9 cellular contexts compared by ENCODE assay signal in genomic region chrX:153705411-153706060, GRCh38. TPM values are rescaled to one million over a fixed set of nuclear protein-coding genes. Genes with fewer than 3 reads are reported as not detected.
DNase-seq lines count a peak whose midpoint lies in the region; ATAC-seq, FAIRE-seq and TF ChIP-seq lines count a peak whose summit lies in the region.
"Not testable (repeated sequence)": the region's sequence is repeated elsewhere in the genome, so short reads cannot be mapped to it uniquely, and the experiment has no call there.
"Had no signal": no experiment of that assay in that cellular context is flagged by ENCODE, and none has a peak within 500 bp of the region (broad histone marks: within the 10 kb centered on the region; RNA-seq: fewer than 3 reads in every experiment).

No MANE protein-coding gene starts in this region.

- POLR2A ChIA-PET in HEK293 (lab: Yijun Ruan, JAX): not testable (repeated sequence)

- not testable (repeated sequence) for H2AFZ ChIP-seq in keratinocyte (ENCODE audit: control insufficient read depth, low read length); neural progenitor cell (replicated peaks)

- H4K20me1 ChIP-seq in keratinocyte (ENCODE audit: control insufficient read depth, extremely low read depth, insufficient read depth, low read length); neural progenitor cell (ENCODE audit: low read depth): not testable (repeated sequence)

- not testable (repeated sequence) for H3K9me1 ChIP-seq in keratinocyte (ENCODE audit: control insufficient read depth, extremely low read depth, insufficient read depth, low read length)

- H3K9me3 ChIP-seq in HEK293 (ENCODE audit: control insufficient read depth, insufficient read depth, low read depth, low read length); WERI-Rb-1 (ENCODE audit: severe bottlenecking); cardiac muscle cell (ENCODE audit: low read depth); keratinocyte (ENCODE audit: control insufficient read depth, low read depth, low read length); neural progenitor cell (ENCODE audit: low read depth): not testable (repeated sequence)

- not testable (repeated sequence) for H3K4me3 ChIP-seq in HEK293 (ENCODE audit: low read depth, low read length); WERI-Rb-1 (ENCODE audit: low read depth, low read length); brain microvascular endothelial cell (ENCODE audit: low read depth, low read length); epithelial cell of esophagus (ENCODE audit: low read length); cardiac muscle cell; keratinocyte (ENCODE audit: control insufficient read depth in 2 of 3, extremely low read depth in 1 of 3, insufficient read depth in 2 of 3, low read depth in 1 of 3, low read length in 3 of 3); neural progenitor cell

- not testable (repeated sequence) for H3K27ac ChIP-seq in HEK293 (ENCODE audit: extremely low read depth, low read depth, low read length); WERI-Rb-1; brain microvascular endothelial cell; neural progenitor cell
- H3K27ac ChIP-seq in cardiac muscle cell (peak overlapping the region; percentile 81), keratinocyte (ENCODE audit: control insufficient read depth, insufficient read depth, low read length) (peak overlapping the region; percentile 31)

- H3K9me3 Mint-ChIP-seq in neural progenitor cell: peaks cover 26% of the 10 kb centered on the region
- H3K9me3 Mint-ChIP-seq in stimulated activated naive B cell treated with anti-CD40 and anti-IgM and Interleukin-4, amounts not matched to agents 10 μg/mL and 1 μg/mL and 100 μg/mL, for 72 hours: not testable (repeated sequence)

- peaks cover 0 to 84% of the 10 kb centered on the region in 2 experiments; a peak in 1 of 3 replicates for H3K36me3 ChIP-seq in HEK293 (ENCODE audit: control insufficient read depth in 2 of 2, insufficient read depth in 1 of 2, low read length in 2 of 2)
- H3K36me3 ChIP-seq in WERI-Rb-1: peaks cover 27% of the 10 kb centered on the region
- not testable (repeated sequence) for H3K36me3 ChIP-seq in brain microvascular endothelial cell (replicated peaks); cardiac muscle cell; keratinocyte (ENCODE audit: control insufficient read depth in 2 of 2, extremely low read depth in 1 of 2, insufficient read depth in 2 of 2, low read length in 2 of 2); neural progenitor cell

- not testable (repeated sequence) for FAIRE-seq in keratinocyte (lab: Jason Lieb, UNC)

- H3K4me1 Mint-ChIP-seq in neural progenitor cell; stimulated activated naive B cell treated with anti-CD40 and anti-IgM and Interleukin-4, amounts not matched to agents 10 μg/mL and 1 μg/mL and 100 μg/mL, for 72 hours: not testable (repeated sequence)

- H3K9ac ChIP-seq in keratinocyte (ENCODE audit: control insufficient read depth, extremely low read depth, insufficient read depth, low read length): peak overlapping the region; percentile 15
- H3K9ac ChIP-seq in neural progenitor cell: not testable (repeated sequence)

- not testable (repeated sequence) for H3K27ac Mint-ChIP-seq in neural progenitor cell
- peak overlapping the region; percentile 65 for H3K27ac Mint-ChIP-seq in stimulated activated naive B cell treated with anti-CD40 and anti-IgM and Interleukin-4, amounts not matched to agents 10 μg/mL and 1 μg/mL and 100 μg/mL, for 72 hours

- CTCF ChIA-PET in HEK293 (lab: Yijun Ruan, JAX): interaction anchor here (0.6 kb wide), 1 partner anchor 18 kb away, joined by 3 read pairs; no protein-coding TSS in a partner anchor

- not testable (repeated sequence) for H3K79me2 ChIP-seq in keratinocyte (ENCODE audit: control insufficient read depth, insufficient read depth, low read length); neural progenitor cell (ENCODE audit: low read depth)

- not testable (repeated sequence) for H3F3A ChIP-seq in neural progenitor cell (ENCODE audit: low read depth)

- dilution Hi-C loops in keratinocyte (cut with MboI; ENCODE audit: extremely low pct_ligation_motif_present, low sequenced_read_pairs): not testable (repeated sequence)

- not testable (repeated sequence) for H3K4me3 Mint-ChIP-seq in neural progenitor cell; stimulated activated naive B cell treated with anti-CD40 and anti-IgM and Interleukin-4, amounts not matched to agents 10 μg/mL and 1 μg/mL and 100 μg/mL, for 72 hours

- 0 out of 2 replicates have a peak, but pooled peaks have one; percentile 11 for TF ChIP-seq CTCF in HEK293 (tag by site-specific recombination; IDR thresholded peaks at IDR 0.05)
- TF ChIP-seq CTCF in WERI-Rb-1 (IDR thresholded peaks at IDR 0.05; ENCODE audit: low read depth, low read length): peak; percentile 42
- peak; percentile 6 for TF ChIP-seq CTCF in brain microvascular endothelial cell (IDR thresholded peaks at IDR 0.05; ENCODE audit: low read depth, low read length, missing control alignments)
- not testable (repeated sequence) for TF ChIP-seq CTCF in epithelial cell of esophagus (IDR thresholded peaks at IDR 0.05; ENCODE audit: insufficient read depth, low read depth, low read length, missing control alignments); cardiac muscle cell (IDR thresholded peaks at IDR 0.05; ENCODE audit: low read depth, low read length)
- TF ChIP-seq CTCF in keratinocyte (optimal IDR thresholded peaks at IDR 0.05 in 1 of 3, IDR thresholded peaks at IDR 0.05 in 1 of 3, conservative IDR thresholded peaks at IDR 0.05 in 1 of 3; ENCODE audit: extremely low read depth in 1 of 3, insufficient read depth in 2 of 3, low read length in 3 of 3): peak in 1 of 3 experiments; percentile 12
- TF ChIP-seq CTCF in neural progenitor cell (IDR thresholded peaks at IDR 0.05): peak; percentile 29

- H3K27me3 Mint-ChIP-seq in neural progenitor cell (ENCODE audit: insufficient read depth, low read depth); stimulated activated naive B cell treated with anti-CD40 and anti-IgM and Interleukin-4, amounts not matched to agents 10 μg/mL and 1 μg/mL and 100 μg/mL, for 72 hours: not testable (repeated sequence)

- in situ Hi-C loops in brain microvascular endothelial cell (cut with HindIII; ENCODE audit: low pct_ligation_motif_present, low sequenced_read_pairs): not testable (repeated sequence)

- not testable (repeated sequence) for H3K27me3 ChIP-seq in WERI-Rb-1 (ENCODE audit: insufficient read depth, low read depth, severe bottlenecking); brain microvascular endothelial cell (replicated peaks); cardiac muscle cell; keratinocyte (ENCODE audit: control insufficient read depth, extremely low read depth, insufficient read depth, low read length); neural progenitor cell

- H3K4me1 ChIP-seq in HEK293 (ENCODE audit: control insufficient read depth, insufficient read depth, low read length); cardiac muscle cell (ENCODE audit: low read depth); neural progenitor cell: not testable (repeated sequence)
- H3K4me1 ChIP-seq in keratinocyte (ENCODE audit: control insufficient read depth, extremely low read depth, insufficient read depth, low read length): peaks cover 49% of the 10 kb centered on the region

- not testable (repeated sequence) for H3K36me3 Mint-ChIP-seq in neural progenitor cell
- peaks cover 27 to 36% of the 10 kb centered on the region in 2 donors for H3K36me3 Mint-ChIP-seq in stimulated activated naive B cell treated with anti-CD40 and anti-IgM and Interleukin-4, amounts not matched to agents 10 μg/mL and 1 μg/mL and 100 μg/mL, for 72 hours

- not testable (repeated sequence) for ATAC-seq in stimulated activated naive B cell treated with anti-CD40 and anti-IgM and Interleukin-4, amounts not matched to agents 10 μg/mL and 1 μg/mL and 100 μg/mL, for 72 hours (replicated peaks)

- not testable (repeated sequence) for H3K4me2 ChIP-seq in keratinocyte (ENCODE audit: control insufficient read depth, extremely low read depth, insufficient read depth, low read depth, low read length); neural progenitor cell

- DNase-seq in WERI-Rb-1; brain microvascular endothelial cell; keratinocyte (ENCODE audit: low read depth, low spot score); neural progenitor cell (ENCODE audit: low spot score); stimulated activated naive B cell treated with anti-CD40 and anti-IgM and Interleukin-4, amounts not matched to agents 10 μg/mL and 1 μg/mL and 100 μg/mL, for 72 hours: not testable (repeated sequence)
- DNase-seq in epithelial cell of esophagus (ENCODE audit: low read depth) (peak; percentile 60), cardiac muscle cell (ENCODE audit: low read depth in 1 of 2, low spot score in 1 of 2) (peak in 1 of 2 donors; percentile 26)

RNA-seq across cellular contexts. Expression of gene SLC6A8, which starts 17.8 kb away (rescaled TPM):
- 23.7 and 29.0 TPM in 2 replicates for total RNA-seq in cardiac muscle cell
- polyA plus RNA-seq in cardiac muscle cell: 35.8 and 37.3 TPM in 2 replicates
- 33.6 to 56.7 TPM (median 56.1 TPM) in 3 replicates for polyA plus RNA-seq in keratinocyte
- polyA plus RNA-seq in keratinocyte (2011; ENCODE audit: low read depth): 5.0 TPM
- polyA plus RNA-seq in keratinocyte (2011; cell fraction: cytosol; rRNA removed): 36.1 and 67.5 TPM in 2 replicates
- 134 and 177 TPM in 2 replicates for polyA plus RNA-seq in keratinocyte (2011; cell fraction: nucleus; rRNA removed)
- polyA plus RNA-seq in keratinocyte (2012; ENCODE audit: low replicate concordance): 44.7 and 84.3 TPM in 2 replicates
- 95.2 to 220 TPM (median 115 TPM) in 3 replicates for polyA minus RNA-seq in keratinocyte
- 109 TPM for polyA minus RNA-seq in keratinocyte (2011; cell fraction: cytosol; rRNA and poly(A)+ RNA removed)
- 101 and 107 TPM in 2 replicates for polyA minus RNA-seq in keratinocyte (2011; cell fraction: nucleus; rRNA and poly(A)+ RNA removed)
- total RNA-seq in neural progenitor cell (ENCODE audit: low replicate concordance): 94.1 and 191 TPM in 2 replicates

RNA-seq across cellular contexts. Expression of gene BCAP31, which starts 18.7 kb away (rescaled TPM):
- total RNA-seq in cardiac muscle cell: 74.7 and 94.0 TPM in 2 replicates
- polyA plus RNA-seq in cardiac muscle cell: 189 and 269 TPM in 2 replicates
- polyA plus RNA-seq in keratinocyte: 260 to 267 TPM (median 262 TPM) in 3 replicates
- polyA plus RNA-seq in keratinocyte (2011; ENCODE audit: low read depth): 151 TPM
- polyA plus RNA-seq in keratinocyte (2011; cell fraction: cytosol; rRNA removed): 238 and 264 TPM in 2 replicates
- polyA plus RNA-seq in keratinocyte (2011; cell fraction: nucleus; rRNA removed): 373 and 377 TPM in 2 replicates
- polyA plus RNA-seq in keratinocyte (2012; ENCODE audit: low replicate concordance): 285 and 352 TPM in 2 replicates
- 247 to 367 TPM (median 298 TPM) in 3 replicates for polyA minus RNA-seq in keratinocyte
- 181 TPM for polyA minus RNA-seq in keratinocyte (2011; cell fraction: cytosol; rRNA and poly(A)+ RNA removed)
- 111 and 169 TPM in 2 replicates for polyA minus RNA-seq in keratinocyte (2011; cell fraction: nucleus; rRNA and poly(A)+ RNA removed)
- total RNA-seq in neural progenitor cell (ENCODE audit: low replicate concordance): 52.5 and 68.7 TPM in 2 replicates

RNA-seq across cellular contexts. Expression of gene ABCD1, which starts 19.1 kb away (rescaled TPM):
- total RNA-seq in cardiac muscle cell (23.8 and 28.7 TPM in 2 replicates), neural progenitor cell (ENCODE audit: low replicate concordance) (0.79 and 5.0 TPM in 2 replicates)
- polyA plus RNA-seq in cardiac muscle cell (14.6 and 15.3 TPM in 2 replicates), keratinocyte (0.81 to 2.0 TPM (median 0.86 TPM) in 3 replicates)
- 0.32 TPM for polyA plus RNA-seq in keratinocyte (2011; ENCODE audit: low read depth)
- 0.78 and 1.8 TPM in 2 replicates for polyA plus RNA-seq in keratinocyte (2011; cell fraction: cytosol; rRNA removed)
- polyA plus RNA-seq in keratinocyte (2011; cell fraction: nucleus; rRNA removed): 3.2 TPM in 2 replicates
- polyA plus RNA-seq in keratinocyte (2012; ENCODE audit: low replicate concordance): 1.3 and 3.9 TPM in 2 replicates
- polyA minus RNA-seq in keratinocyte: 2.1 to 6.0 TPM (median 2.9 TPM) in 3 replicates
- 3.5 TPM for polyA minus RNA-seq in keratinocyte (2011; cell fraction: cytosol; rRNA and poly(A)+ RNA removed)
- 4.3 and 7.4 TPM in 2 replicates for polyA minus RNA-seq in keratinocyte (2011; cell fraction: nucleus; rRNA and poly(A)+ RNA removed)

RNA-seq across cellular contexts. Expression of gene PNCK, which starts 31.9 kb away (rescaled TPM):
- total RNA-seq in cardiac muscle cell (19.4 and 23.5 TPM in 2 replicates), neural progenitor cell (ENCODE audit: low replicate concordance) (19.7 and 53.5 TPM in 2 replicates)
- polyA plus RNA-seq in cardiac muscle cell (14.5 and 25.5 TPM in 2 replicates), keratinocyte (0.05 to 0.37 TPM (median 0.24 TPM) in 3 replicates)
- not detected for polyA plus RNA-seq in keratinocyte (2011; ENCODE audit: low read depth)
- polyA plus RNA-seq in keratinocyte (2011; cell fraction: cytosol; rRNA removed): 0.14 TPM in 1 of 2 replicates, not detected in the other
- polyA plus RNA-seq in keratinocyte (2011; cell fraction: nucleus; rRNA removed): 0.90 and 1.5 TPM in 2 replicates
- polyA plus RNA-seq in keratinocyte (2012; ENCODE audit: low replicate concordance): 0.25 TPM in 1 of 2 replicates, not detected in the other
- 0.10 TPM in 1 of 3 replicates, not detected in the others for polyA minus RNA-seq in keratinocyte
- polyA minus RNA-seq in keratinocyte (2011; cell fraction: cytosol; rRNA and poly(A)+ RNA removed): not detected
- not detected in 2 replicates for polyA minus RNA-seq in keratinocyte (2011; cell fraction: nucleus; rRNA and poly(A)+ RNA removed)

RNA-seq across cellular contexts. Expression of gene PLXNB3, which starts 58.5 kb away (rescaled TPM):
- total RNA-seq in cardiac muscle cell (0.48 and 0.85 TPM in 2 replicates), neural progenitor cell (ENCODE audit: low replicate concordance) (0.25 and 0.71 TPM in 2 replicates)
- polyA plus RNA-seq in cardiac muscle cell (0.34 and 1.4 TPM in 2 replicates), keratinocyte (7.2 to 14.4 TPM (median 8.6 TPM) in 3 replicates)
- 8.8 TPM for polyA plus RNA-seq in keratinocyte (2011; ENCODE audit: low read depth)
- 1.8 and 3.8 TPM in 2 replicates for polyA plus RNA-seq in keratinocyte (2011; cell fraction: cytosol; rRNA removed)
- 41.3 and 62.6 TPM in 2 replicates for polyA plus RNA-seq in keratinocyte (2011; cell fraction: nucleus; rRNA removed)
- 8.4 and 10.0 TPM in 2 replicates for polyA plus RNA-seq in keratinocyte (2012; ENCODE audit: low replicate concordance)
- polyA minus RNA-seq in keratinocyte: 15.3 to 21.0 TPM (median 19.4 TPM) in 3 replicates
- polyA minus RNA-seq in keratinocyte (2011; cell fraction: cytosol; rRNA and poly(A)+ RNA removed): 9.6 TPM
- polyA minus RNA-seq in keratinocyte (2011; cell fraction: nucleus; rRNA and poly(A)+ RNA removed): 20.2 TPM in 2 replicates
- total RNA-seq: A673 had no signal
